ENCODE assay signal across 16 cellular contexts in genomic region chr2:25497862-25498407, GRCh38.
DNase-seq lines count a peak whose midpoint lies in the region; ATAC-seq and TF ChIP-seq lines count a peak whose summit lies in the region.
"Had no signal": no experiment of that assay in that cellular context is flagged by ENCODE, and none has a peak within 500 bp of the region (broad histone marks: within the 10 kb centered on the region; RNA-seq: fewer than 3 reads in every experiment).

No MANE protein-coding gene starts in this region.

- no peaks in the 10 kb centered on the region for H3K27me3 Mint-ChIP-seq in stimulated activated memory B cell treated with anti-CD40 and anti-IgM and Interleukin-4, amounts not matched to agents 10 μg/mL and 1 μg/mL and 100 μg/mL, for 72 hours
- H3K27me3 Mint-ChIP-seq: CD4-positive, CD25-positive, alpha-beta regulatory T cell had no signal

- H3K4me1 ChIP-seq in OCI-LY1 (ENCODE audit: insufficient read depth, low read length, severe bottlenecking) (peaks cover 21% of the 10 kb centered on the region), aorta (ENCODE audit: control insufficient read depth in 1 of 2, insufficient read depth in 2 of 2, low read length in 2 of 2) (no peaks in the 10 kb centered on the region)

- peaks cover 5% of the 10 kb centered on the region for H3K36me3 Mint-ChIP-seq in stimulated activated memory B cell treated with anti-CD40 and anti-IgM and Interleukin-4, amounts not matched to agents 10 μg/mL and 1 μg/mL and 100 μg/mL, for 72 hours

- H3K9me3 Mint-ChIP-seq in stimulated activated memory B cell treated with anti-CD40 and anti-IgM and Interleukin-4, amounts not matched to agents 10 μg/mL and 1 μg/mL and 100 μg/mL, for 72 hours, result no peaks in the 10 kb centered on the region
- H3K9me3 Mint-ChIP-seq: CD4-positive, CD25-positive, alpha-beta regulatory T cell; GM23338 had no signal

- no peaks in the 10 kb centered on the region for H3K9me2 ChIP-seq in OCI-LY1 (ENCODE audit: low read depth, low read length)

- H3K27ac ChIP-seq in OCI-LY1 (ENCODE audit: low read depth, low read length, poor library complexity, severe bottlenecking) (peak overlapping the region; percentile 46), aorta (ENCODE audit: low read depth in 1 of 2, low read length in 2 of 2) (no peak overlapping the region)
- H3K27ac ChIP-seq: PC-9 had no signal

- H3K9ac ChIP-seq in OCI-LY1 (ENCODE audit: low read length), result no peak overlapping the region

- no peaks in the 10 kb centered on the region for H4K20me1 ChIP-seq in OCI-LY1 (ENCODE audit: insufficient read depth, low read length)

- ATAC-seq in GM18520 (IDR thresholded peaks at IDR 0.05; ENCODE audit: unreplicated experiment) (peak; percentile 41), GM21786 (IDR thresholded peaks at IDR 0.05; ENCODE audit: unreplicated experiment) (peak; percentile 67), aorta (ENCODE audit: low FRiP score) (no peak)
- ATAC-seq in stimulated activated memory B cell treated with anti-CD40 and anti-IgM and Interleukin-4, amounts not matched to agents 10 μg/mL and 1 μg/mL and 100 μg/mL, for 72 hours, result peak; percentile 75
- ATAC-seq: GM23338; left colon; stimulated activated naive CD8-positive, alpha-beta T cell treated with anti-CD3 and anti-CD28 coated beads, Interleukin-15, Interleukin-2, amounts not matched to agents 100 U/mL and 50 U/mL, for 24 hours had no signal

- H3K27ac Mint-ChIP-seq in stimulated activated memory B cell treated with anti-CD40 and anti-IgM and Interleukin-4, amounts not matched to agents 10 μg/mL and 1 μg/mL and 100 μg/mL, for 72 hours, result peak overlapping the region; percentile 72
- H3K27ac Mint-ChIP-seq: GM23338 had no signal

- H3K79me2 ChIP-seq in OCI-LY1 (ENCODE audit: insufficient read depth, low read length), result no peaks in the 10 kb centered on the region

- H3K36me3 ChIP-seq in OCI-LY1 (ENCODE audit: insufficient read depth, low read length), result no peaks in the 10 kb centered on the region
- H3K36me3 ChIP-seq in aorta (ENCODE audit: control insufficient read depth in 1 of 2, insufficient read depth in 2 of 2, low read length in 1 of 2), result no peaks in the 10 kb centered on the region

- WGBS in aorta, 2 donors, result 68 to 72% methylated on average over 2 of the region's 2 CpGs

- intact Hi-C loops in aorta (cut with DNase I), result no loop called here

- no peaks in the 10 kb centered on the region for H3F3A ChIP-seq in OCI-LY1 (ENCODE audit: insufficient read depth, low read length)

- H3K4me2 ChIP-seq in OCI-LY1 (ENCODE audit: low read length), result peak overlapping the region; percentile 4; the same call in 1 of the 2 replicates
- H3K4me2 ChIP-seq: GM23338, PC-9 had no signal

- H3K4me1 Mint-ChIP-seq in stimulated activated memory B cell treated with anti-CD40 and anti-IgM and Interleukin-4, amounts not matched to agents 10 μg/mL and 1 μg/mL and 100 μg/mL, for 72 hours, result peaks cover 16% of the 10 kb centered on the region

- no peak for TF ChIP-seq CTCF in OCI-LY1 (IDR thresholded peaks at IDR 0.05; ENCODE audit: low read length)

- no peak for DNase-seq in aorta
- DNase-seq in activated CD4-positive, alpha-beta T cell treated with anti-CD3 and anti-CD28 coated beads for 48 hours, result no peak
- no peak for DNase-seq in NCI-H146 (lab: John Stamatoyannopoulos, UW)
- DNase-seq: activated CD4-positive, CD25-positive, alpha-beta regulatory T cell; CD4-positive, CD25-positive, alpha-beta regulatory T cell; erythroblast; left colon; PC-9; stimulated activated CD4-positive, alpha-beta T cell treated with anti-CD3 and anti-CD28 coated beads, Interleukin-4, amount 100 ng/mL, for 1 hour; stimulated activated naive CD8-positive, alpha-beta T cell treated with anti-CD3 and anti-CD28 coated beads, Interleukin-15, Interleukin-2, amounts not matched to agents 100 U/mL and 50 U/mL, for 24 hours; SW 1271 had no signal

- H3K9me3 ChIP-seq in OCI-LY1 (ENCODE audit: low read length) (no peaks in the 10 kb centered on the region), aorta (ENCODE audit: control insufficient read depth, low read length) (no peaks in the 10 kb centered on the region)

- peak overlapping the region; percentile 16 for H3K4me3 Mint-ChIP-seq in stimulated activated memory B cell treated with anti-CD40 and anti-IgM and Interleukin-4, amounts not matched to agents 10 μg/mL and 1 μg/mL and 100 μg/mL, for 72 hours
- H3K4me3 Mint-ChIP-seq: CD4-positive, CD25-positive, alpha-beta regulatory T cell; GM23338 had no signal

- no peak overlapping the region for H2AFZ ChIP-seq in OCI-LY1 (ENCODE audit: low read length)
- H2AFZ ChIP-seq: GM23338, PC-9 had no signal

- no peaks in the 10 kb centered on the region for H3K27me3 ChIP-seq in OCI-LY1 (ENCODE audit: insufficient read depth, low read length)
- H3K27me3 ChIP-seq in aorta (ENCODE audit: control insufficient read depth in 1 of 2, insufficient read depth in 2 of 2, low read length in 1 of 2), result no peaks in the 10 kb centered on the region

- H3K4me3 ChIP-seq in OCI-LY1 (ENCODE audit: low read depth, low read length, poor library complexity, severe bottlenecking) (no peak overlapping the region), aorta (ENCODE audit: low read length in 2 of 2) (no peak overlapping the region)
- H3K4me3 ChIP-seq: GM23338, PC-9 had no signal
